Comparison of ENCODE assay signal across 9 cellular contexts in the genomic region with DNA sequence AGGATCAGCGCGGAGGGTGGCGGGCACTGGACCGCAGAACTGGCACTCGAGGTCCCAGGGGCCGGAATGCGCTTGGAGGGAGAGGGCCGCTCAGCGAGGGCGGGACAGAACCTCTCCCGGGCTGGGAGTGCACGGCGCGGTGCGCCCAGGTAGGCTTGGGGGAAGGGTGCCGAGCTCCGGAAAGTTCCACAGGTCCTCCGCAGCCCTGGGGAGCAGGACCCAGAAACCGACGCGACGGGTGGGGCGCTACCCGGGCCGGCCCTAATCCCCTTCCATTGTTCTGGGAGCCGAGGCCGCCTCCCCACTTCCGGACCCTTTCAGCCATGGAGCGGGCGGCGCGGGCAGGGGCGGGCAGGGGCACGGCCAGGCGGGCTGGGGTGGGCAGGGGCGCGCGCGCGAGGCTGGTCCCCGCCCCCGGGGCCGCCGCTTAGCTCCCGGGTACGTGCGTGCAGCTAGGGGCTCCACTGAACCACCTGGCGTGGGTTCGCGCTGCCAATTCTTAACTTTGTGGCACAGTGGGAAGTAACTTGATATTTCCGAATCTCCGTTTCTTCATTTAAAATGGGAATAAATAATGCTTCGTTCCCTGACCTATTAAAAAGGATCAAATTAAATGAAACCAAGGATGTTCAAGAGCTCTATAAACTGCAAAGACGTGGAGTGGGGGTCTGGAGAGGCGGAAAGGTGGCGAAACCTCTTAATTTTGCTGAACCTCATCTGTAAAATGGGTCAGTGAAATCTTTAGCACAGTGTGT. TPM values are rescaled to one million over a fixed set of nuclear protein-coding genes. Genes with fewer than 3 reads are reported as not detected.
DNase-seq lines count a peak whose midpoint lies in the region; ATAC-seq and TF ChIP-seq lines count a peak whose summit lies in the region.
"Had no signal": no experiment of that assay in that cellular context is flagged by ENCODE, and none has a peak within 500 bp of the region (broad histone marks: within the 10 kb centered on the region; RNA-seq: fewer than 3 reads in every experiment).

No MANE protein-coding gene starts in this region.

- TF ChIP-seq CTCF in GM23338 (conservative IDR thresholded peaks at IDR 0.05; ENCODE audit: low read depth in 2 of 2) (no peak), psoas muscle (IDR thresholded peaks at IDR 0.05) (no peak)

- H3K79me2 ChIP-seq in GM23338 (replicated peaks; ENCODE audit: insufficient read depth) = no peaks in the 10 kb centered on the region

- peak overlapping the region; percentile 81 for H3K4me3 Mint-ChIP-seq in GM23338

- H3K4me1 Mint-ChIP-seq in GM23338 = peaks cover 24% of the 10 kb centered on the region

- H3K4me3 ChIP-seq in GM23338 (peak overlapping the region; percentile 72), SJCRH30 (peak overlapping the region; percentile 14; the same call in 1 of the 2 replicates), psoas muscle (peak overlapping the region; percentile 30)

- H3K4me1 ChIP-seq in GM23338 (ENCODE audit: insufficient read depth) = peaks cover 6% of the 10 kb centered on the region
- no peaks in the 10 kb centered on the region for H3K4me1 ChIP-seq in SJCRH30
- no peaks in the 10 kb centered on the region for H3K4me1 ChIP-seq in psoas muscle

- no peak overlapping the region for H3K27ac Mint-ChIP-seq in GM23338

- H3K9me2 ChIP-seq in GM23338 (ENCODE audit: insufficient read depth) = no peaks in the 10 kb centered on the region

- DNase-seq in GM23338 (ENCODE audit: low spot score) (peak; percentile 72), SJCRH30 (no peak), left cardiac atrium (no peak), psoas muscle (no peak), MV-4-11 (lab: John Stamatoyannopoulos, UW) (no peak), A172 (ENCODE audit: low spot score) (no peak)

- peak overlapping the region; percentile 73 for H2AFZ ChIP-seq in GM23338

- no peaks in the 10 kb centered on the region for H3K9me3 ChIP-seq in SJCRH30 (replicated peaks)
- H3K9me3 ChIP-seq in psoas muscle = no peaks in the 10 kb centered on the region

- no peaks in the 10 kb centered on the region for H4K20me1 ChIP-seq in GM23338 (replicated peaks; ENCODE audit: insufficient read depth)

- intact Hi-C loops in left cardiac atrium (cut with DNase I) = no loop called here
- intact Hi-C loops in psoas muscle (cut with DNase I) = no loop called here

- no peaks in the 10 kb centered on the region for H3K9me3 Mint-ChIP-seq in GM23338

- peaks cover 18% of the 10 kb centered on the region for H3K27me3 Mint-ChIP-seq in GM23338 (ENCODE audit: insufficient read depth, low read depth, poor library complexity)

- H3K36me3 ChIP-seq in GM23338 (ENCODE audit: insufficient read depth) = no peaks in the 10 kb centered on the region
- no peaks in the 10 kb centered on the region for H3K36me3 ChIP-seq in SJCRH30
- no peaks in the 10 kb centered on the region for H3K36me3 ChIP-seq in psoas muscle (ENCODE audit: insufficient read depth in 1 of 2, low read depth in 1 of 2)

- no peaks in the 10 kb centered on the region for H3F3A ChIP-seq in GM23338 (replicated peaks; ENCODE audit: low read depth)

- H3K36me3 Mint-ChIP-seq in GM23338 (ENCODE audit: low read depth) = no peaks in the 10 kb centered on the region

- peaks cover 5% of the 10 kb centered on the region for H3K27me3 ChIP-seq in GM23338 (ENCODE audit: insufficient read depth)
- peaks cover 31% of the 10 kb centered on the region for H3K27me3 ChIP-seq in SJCRH30
- peaks cover 0 to 23% (median 0%) of the 10 kb centered on the region in 3 donors for H3K27me3 ChIP-seq in psoas muscle (ENCODE audit: insufficient read depth in 3 of 3, low read length in 2 of 3)

- WGBS in psoas muscle, 3 donors = 5 to 7% (median 7%) methylated on average over 42 to 56 of the region's 56 CpGs

- H3K4me2 ChIP-seq in GM23338 = peak overlapping the region; percentile 87

- no peak overlapping the region for H3K27ac ChIP-seq in GM23338 (ENCODE audit: low read depth)
- no peak overlapping the region for H3K27ac ChIP-seq in SJCRH30
- H3K27ac ChIP-seq in psoas muscle = no peak overlapping the region
- H3K27ac ChIP-seq: epithelial cell of prostate had no signal

- ATAC-seq in GM23338 (peak; percentile 68), left cardiac atrium (peak; percentile 53 to 70), psoas muscle (no peak), HG03469 (IDR thresholded peaks at IDR 0.05; ENCODE audit: unreplicated experiment) (no peak), HG02981 (IDR thresholded peaks at IDR 0.05; ENCODE audit: unreplicated experiment) (no peak)

TF ChIP-seq in GM23338, 12 proteins besides CTCF, POLR2A, EP300 and RAD21:
- TF ChIP-seq CREB1 (CRISPR knock-in tag; IDR thresholded peaks at IDR 0.05; ENCODE audit: low read depth) = no peak
- TF ChIP-seq POLR2AphosphoS5 (IDR thresholded peaks at IDR 0.05; ENCODE audit: low read depth) = no peak
- no peak for TF ChIP-seq ZNF114 (CRISPR knock-in tag; IDR thresholded peaks at IDR 0.05)

RNA-seq across cellular contexts. Expression of gene LGR6, which starts 20.7 kb away (rescaled TPM):
- 0.58 and 0.66 TPM in 2 replicates for total RNA-seq in GM23338 (2014; rRNA removed; shearing (Covaris generic))
- polyA plus RNA-seq in GM23338 (2016; fragmentation: Nextera tagmentation; extraction: Ambion mirVana) = 0.89 and 0.96 TPM in 2 replicates
- total RNA-seq in SJCRH30 (2014; rRNA removed; shearing (Covaris generic)) = not detected in 2 replicates
- 1 to 10 TPM; 6.0 to 6.1 TPM for total RNA-seq in left cardiac atrium
- total RNA-seq in psoas muscle = under 1 TPM in 1 of 4 donors, not detected in 3; 0.19 TPM
- under 1 TPM; 0.12 to 0.20 (median 0.13) TPM for polyA plus RNA-seq in psoas muscle
- not detected in 2 replicates for total RNA-seq in A172 (2014; rRNA removed; shearing (Covaris generic))

RNA-seq across cellular contexts. Expression of gene PTPN7, which starts 53.9 kb away (rescaled TPM):
- total RNA-seq in GM23338 (2014; rRNA removed; shearing (Covaris generic)) = 0.12 TPM in 1 of 2 replicates, not detected in the other
- polyA plus RNA-seq in GM23338 (2016; fragmentation: Nextera tagmentation; extraction: Ambion mirVana) (0.33 TPM in 1 of 2 replicates, not detected in the other), psoas muscle (under 1 TPM; 0.10 to 0.17 (median 0.13) TPM)
- 0.08 and 0.14 TPM in 2 replicates for total RNA-seq in SJCRH30 (2014; rRNA removed; shearing (Covaris generic))
- total RNA-seq in left cardiac atrium (1 to 10 TPM; 1.3 to 1.9 TPM), psoas muscle (1 to 10 TPM in 1 of 4 donors, under 1 TPM in 3; 0.32 to 1.0 (median 0.45) TPM)
- not detected in 2 replicates for total RNA-seq in A172 (2014; rRNA removed; shearing (Covaris generic))

Comparison
In these comparisons a context has a peak if more than half of its experiments do, and no peak if none do; other contexts are left out.
1. ATAC-seq: peak in GM23338 (single experiment) and left cardiac atrium (2 of 2); none in psoas muscle (0 of 4), HG03469 (single experiment) and HG02981 (single experiment).
2. H3K4me3 ChIP-seq: peak in every context shown above with its lines; median percentile 72 in GM23338; 30 in psoas muscle; 14 in SJCRH30.